29 cellular contexts compared by ENCODE assay signal in genomic region chr15:95142441-95142840, GRCh38.
"Had no signal": no experiment of that assay in that cellular context is flagged by ENCODE, and none has a peak within 500 bp of the region (broad histone marks: within the 10 kb centered on the region; RNA-seq: fewer than 3 reads in every experiment).

No MANE protein-coding gene starts in this region.

- ATAC-seq: activated naive CD4-positive, alpha-beta T cell treated with anti-CD3 and anti-CD28 coated beads, Interleukin-2, amount 50 U/mL, for 72 hours; activated T-cell treated with anti-CD3 and anti-CD28 coated beads, Interleukin-2, amount 50 U/mL, for 72 hours; effector memory CD8-positive, alpha-beta T cell; WTC11 had no signal

- H3K27ac ChIP-seq: ascending aorta, breast epithelium, cardiac muscle cell, esophagus squamous epithelium, VCaP had no signal

- H3K36me3 ChIP-seq: ascending aorta, breast epithelium, cardiac muscle cell, esophagus squamous epithelium had no signal

- H3K9me3 ChIP-seq: ascending aorta, breast epithelium, esophagus squamous epithelium had no signal

- H3K4me1 ChIP-seq: ascending aorta, breast epithelium, esophagus squamous epithelium had no signal

- H3K4me3 ChIP-seq: ascending aorta, breast epithelium, cardiac muscle cell, esophagus squamous epithelium had no signal

- H3K27me3 ChIP-seq: ascending aorta, breast epithelium, cardiac muscle cell, esophagus squamous epithelium had no signal

- DNase-seq: activated CD4-positive, alpha-beta memory T cell treated with anti-CD3 and anti-CD28 coated beads, Interleukin-2, amount 10 ng/mL, durations not matched to agents 7 days and 5 days; activated CD4-positive, alpha-beta T cell treated with anti-CD3 and anti-CD28 coated beads for 1 hour; activated CD4-positive, alpha-beta T cell treated with anti-CD3 and anti-CD28 coated beads for 4 hours; activated CD4-positive, alpha-beta T cell treated with anti-CD3 and anti-CD28 coated beads, Interleukin-2, amount 10 ng/mL, durations not matched to agents 7 days and 5 days; activated CD4-positive, alpha-beta T cell treated with anti-CD3 and anti-CD28 coated beads, Interleukin-2, amount 50 U/mL, for 4 hours; activated CD8-positive, alpha-beta memory T cell treated with anti-CD3 and anti-CD28 coated beads, Interleukin-2, amount 50 U/mL, for 48 hours; activated gamma-delta T cell; activated naive CD4-positive, alpha-beta T cell; activated naive CD4-positive, alpha-beta T cell treated with anti-CD3 and anti-CD28 coated beads, Interleukin-2, amount 10 ng/mL, durations not matched to agents 7 days and 5 days; activated naive CD8-positive, alpha-beta T cell treated with anti-CD3 and anti-CD28 coated beads, Interleukin-2, amount 10 ng/mL, durations not matched to agents 7 days and 5 days; activated T-cell treated with anti-CD3 and anti-CD28 coated beads for 4 hours; activated T-cell treated with anti-CD3 and anti-CD28 coated beads, Interleukin-2, amount 50 U/mL, for 24 hours; activated T-cell treated with anti-CD3 and anti-CD28 coated beads, Interleukin-2, amount 50 U/mL, for 72 hours; central memory CD4-positive, alpha-beta T cell; cerebellar nuclear complex; cortex of kidney; dermis blood vessel endothelial cell; effector CD4-positive, alpha-beta T cell; effector memory CD8-positive, alpha-beta T cell; esophagus squamous epithelium; foreskin melanocyte; glutamatergic neuron; T-helper 2 cell had no signal
